ENCODE assay signal across 8 cellular contexts in the genomic region with DNA sequence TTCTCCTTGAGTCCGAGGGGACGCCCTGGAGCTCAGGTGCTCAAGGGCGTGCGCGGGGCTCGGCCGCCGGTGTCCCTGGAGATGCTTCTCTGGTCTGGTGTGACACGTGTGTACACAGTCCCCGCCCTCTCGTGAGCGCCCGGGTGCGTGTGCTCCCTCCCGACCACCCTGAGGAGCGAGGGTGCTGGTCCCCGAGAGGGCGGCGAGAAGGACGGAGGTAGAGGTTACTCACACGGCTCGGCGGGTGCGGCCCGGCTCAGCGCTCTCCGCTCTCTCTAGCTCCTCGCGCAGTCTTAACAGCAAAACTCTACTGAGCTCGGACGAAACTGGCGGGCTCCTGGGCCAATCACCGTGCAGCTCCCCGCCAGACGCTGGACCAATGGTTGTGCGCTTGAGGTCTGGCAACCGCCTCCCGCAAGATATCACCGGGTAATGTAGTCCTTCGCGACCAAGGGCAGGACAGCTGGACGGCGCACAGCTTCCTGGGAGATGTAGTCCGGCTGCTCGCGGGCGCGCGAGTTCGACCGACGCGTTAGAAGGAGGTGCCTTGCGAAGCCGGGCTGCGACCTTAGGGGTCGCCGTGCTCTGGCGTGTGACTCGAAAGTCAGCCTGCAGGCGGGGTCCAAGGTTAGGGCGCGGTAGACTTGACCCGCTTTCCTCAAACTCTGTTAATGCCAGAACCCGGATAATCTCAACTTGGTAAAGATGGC. TPM values are rescaled to one million over a fixed set of nuclear protein-coding genes. Genes with fewer than 3 reads are reported as not detected.
A peak's percentile ranks its signal among the peaks of the same experiment; 100 is the strongest.
DNase-seq lines count a peak whose midpoint lies in the region; ATAC-seq, FAIRE-seq and TF ChIP-seq lines count a peak whose summit lies in the region.

SLC25A19 (minus strand) TSS at position 312 of the 710 bp plus-strand sequence. CDS start 2,669 bp downstream, outside the sequence.

- H4K20me1 ChIP-seq in Loucy (ENCODE audit: insufficient read depth, low read length, poor library complexity, severe bottlenecking): no peaks in the 10 kb centered on the region

- H3K4me1 ChIP-seq in ES-I3 (ENCODE audit: insufficient read depth, low read length) (no peaks in the 10 kb centered on the region), Loucy (ENCODE audit: insufficient read depth, low read length, poor library complexity, severe bottlenecking) (peaks cover 10% of the 10 kb centered on the region)

- H3K9me2 ChIP-seq in Loucy (replicated peaks; ENCODE audit: low read depth, low read length): no peaks in the 10 kb centered on the region

- H3K27me3 ChIP-seq in Loucy (ENCODE audit: insufficient read depth, low read length, poor library complexity, severe bottlenecking): no peaks in the 10 kb centered on the region

- FAIRE-seq in H54 (lab: Jason Lieb, UNC): peak; percentile 88

- H3K9ac ChIP-seq in ES-I3 (ENCODE audit: low read depth, low read length): peak within 1 kb of the TSS; percentile 79
- H3K9ac ChIP-seq in Loucy (ENCODE audit: low read depth, low read length, poor library complexity, severe bottlenecking): peak within 1 kb of the TSS; percentile 72

- DNase-seq in H54 (ENCODE audit: insufficient read length, low spot score): peak; percentile 99
- DNase-seq in activated T-helper 9 cell treated with anti-CD3 and anti-CD28 coated beads, Interleukin-2, amount 50 U/mL, for 16 hours (ENCODE audit: low read depth): peak; percentile 92
- DNase-seq in fibroblast of peridontal ligament (ENCODE audit: extremely low read depth): peak; percentile 98
- DNase-seq in natural killer cell treated with Interleukin-12 subunit alpha and Interleukin-12 subunit beta and Interleukin-15 and Interleukin-18, amount 100 ng/mL, for 72 hours (ENCODE audit: low spot score): peak; percentile 97
- DNase-seq in stimulated activated naive CD8-positive, alpha-beta T cell treated with anti-CD3 and anti-CD28 coated beads, Interleukin-15, Interleukin-2, amounts not matched to agents 100 U/mL and 50 U/mL, for 24 hours: peak; percentile 95

- H3K4me2 ChIP-seq in Loucy (ENCODE audit: low read depth, low read length, poor library complexity, severe bottlenecking): peak within 1 kb of the TSS; percentile 81

- 0 out of 2 replicates have a peak, but pooled peaks cover 5% of the 10 kb centered on the region for H3K36me3 ChIP-seq in ES-I3 (ENCODE audit: insufficient read depth, low read length)
- peaks cover 5% of the 10 kb centered on the region; the same call in 1 of the 2 replicates for H3K36me3 ChIP-seq in Loucy (ENCODE audit: insufficient read depth, low read length)

- 0 out of 2 replicates have a peak, but pooled peaks cover 4% of the 10 kb centered on the region for H3F3A ChIP-seq in Loucy (ENCODE audit: low read depth)

- peak; percentile 75 for TF ChIP-seq POLR2A in H54 (IDR thresholded peaks at IDR 0.05; ENCODE audit: low read depth, low read length)
- peak; percentile 98 for TF ChIP-seq POLR2A in Raji (IDR thresholded peaks at IDR 0.05; ENCODE audit: insufficient read depth, low read depth, low read length)

- peak; percentile 98 to 99 for ATAC-seq in natural killer cell treated with Interleukin-12 subunit alpha and Interleukin-12 subunit beta and Interleukin-15 and Interleukin-18, amount 100 ng/mL, for 72 hours
- ATAC-seq in stimulated activated naive CD8-positive, alpha-beta T cell treated with anti-CD3 and anti-CD28 coated beads, Interleukin-15, Interleukin-2, amounts not matched to agents 100 U/mL and 50 U/mL, for 24 hours: peak; percentile 97

- peak within 1 kb of the TSS; percentile 99 for H3K27ac Mint-ChIP-seq in natural killer cell treated with Interleukin-12 subunit alpha and Interleukin-12 subunit beta and Interleukin-15 and Interleukin-18, amount 100 ng/mL, for 72 hours

- H3K36me3 Mint-ChIP-seq in natural killer cell treated with Interleukin-12 subunit alpha and Interleukin-12 subunit beta and Interleukin-15 and Interleukin-18, amount 100 ng/mL, for 72 hours: peaks cover 5% of the 10 kb centered on the region

- peak within 1 kb of the TSS; percentile 91 for H2AFZ ChIP-seq in Loucy (ENCODE audit: low read length)

- H3K9me3 ChIP-seq in ES-I3 (ENCODE audit: control insufficient read depth, insufficient read depth, low read length): no peaks in the 10 kb centered on the region
- H3K9me3 ChIP-seq in Loucy (ENCODE audit: insufficient read depth, low read depth, low read length): no peaks in the 10 kb centered on the region

- H3K27me3 Mint-ChIP-seq in natural killer cell treated with Interleukin-12 subunit alpha and Interleukin-12 subunit beta and Interleukin-15 and Interleukin-18, amount 100 ng/mL, for 72 hours: no peaks in the 10 kb centered on the region

- H3K4me3 ChIP-seq in Loucy (ENCODE audit: low read length, poor library complexity, severe bottlenecking): peak within 1 kb of the TSS; percentile 81

- H3K4me3 Mint-ChIP-seq in natural killer cell treated with Interleukin-12 subunit alpha and Interleukin-12 subunit beta and Interleukin-15 and Interleukin-18, amount 100 ng/mL, for 72 hours: peak within 1 kb of the TSS; percentile 99

- H3K4me1 Mint-ChIP-seq in natural killer cell treated with Interleukin-12 subunit alpha and Interleukin-12 subunit beta and Interleukin-15 and Interleukin-18, amount 100 ng/mL, for 72 hours (ENCODE audit: low read depth in 2 of 2): peaks cover 15 to 18% of the 10 kb centered on the region in 2 donors

- H3K9me3 Mint-ChIP-seq in natural killer cell treated with Interleukin-12 subunit alpha and Interleukin-12 subunit beta and Interleukin-15 and Interleukin-18, amount 100 ng/mL, for 72 hours: no peaks in the 10 kb centered on the region

- peaks cover 20% of the 10 kb centered on the region; the same call in 1 of the 2 replicates for H3K79me2 ChIP-seq in Loucy (ENCODE audit: insufficient read depth, low read length)

- TF ChIP-seq CTCF in Loucy (conservative IDR thresholded peaks at IDR 0.05; ENCODE audit: low read length): peak; percentile 37; the same call in 1 of the 2 replicates

RNA-seq across cellular contexts. Expression of gene SLC25A19, which starts in this region (rescaled TPM):
- total RNA-seq in natural killer cell treated with Interleukin-12 subunit alpha and Interleukin-12 subunit beta and Interleukin-15 and Interleukin-18, amount 100 ng/mL, for 72 hours: 100 to 1,000 TPM in 1 of 2 donors, 10 to 100 TPM in 1; 53.0 to 140 TPM

Comparison
In these comparisons a context has a peak if more than half of its experiments do, and no peak if none do; other contexts are left out.
1. Peak in every context shown above with its lines: DNase-seq, ATAC-seq and H3K4me3 ChIP-seq.